In genomic region chr6:95521181-95521580, GRCh38 we compare ENCODE assay signal across 31 cellular contexts.
"Had no signal": no experiment of that assay in that cellular context is flagged by ENCODE, and none has a peak within 500 bp of the region (broad histone marks: within the 10 kb centered on the region; RNA-seq: fewer than 3 reads in every experiment).

No MANE protein-coding gene starts in this region.

- ATAC-seq: activated CD8-positive, alpha-beta T cell treated with anti-CD3 and anti-CD28 coated beads for 36 hours; activated T-cell treated with anti-CD3 and anti-CD28 coated beads, Interleukin-2, amount 50 U/mL, for 72 hours; activated T-helper 17 cell treated with anti-CD3 and anti-CD28 coated beads, Interleukin-2, amount 50 U/mL, for 72 hours; Right ventricle myocardium inferior had no signal

- H3K9me3 ChIP-seq: ascending aorta, MG63 had no signal

- H3K4me1 ChIP-seq: ascending aorta had no signal

- DNase-seq: activated CD4-positive, alpha-beta T cell treated with anti-CD3 and anti-CD28 coated beads, Interleukin-2, amount 10 ng/mL, durations not matched to agents 24 days and 14 days; activated CD4-positive, alpha-beta T cell treated with anti-CD3 and anti-CD28 coated beads, Interleukin-2, amount 50 U/mL, for 4 hours; activated CD8-positive, alpha-beta T cell treated with anti-CD3 and anti-CD28 coated beads for 36 hours; activated gamma-delta T cell; activated naive CD4-positive, alpha-beta T cell treated with Interleukin-2 at 50 U/mL for 16 hours; activated naive CD8-positive, alpha-beta T cell treated with anti-CD3 and anti-CD28 coated beads, Interleukin-2, amount 10 ng/mL, durations not matched to agents 7 days and 5 days; activated T-cell treated with anti-CD3 and anti-CD28 coated beads, Interleukin-2, amount 50 U/mL, for 1 hour; activated T-cell treated with anti-CD3 and anti-CD28 coated beads, Interleukin-2, amount 50 U/mL, for 72 hours; amygdala; Kasumi-1; MG63; NCI-H1048; NCI-H1105 treated with DMSO at 0.1 percent for 48 hours; NCI-H1436; NCI-H1694 treated with DMSO at 0.1 percent for 48 hours; NCI-H2029; NCI-H510A; NCI-H526; NCI-H748 treated with DMSO at 0.1 percent for 48 hours; NK-92 treated with Interleukin-12 subunit alpha and Interleukin-12 subunit beta, amount 100 ng/mL, for 24 hours; PC-9; SW 1271; T1000; WERI-Rb-1 had no signal

- H3K27ac ChIP-seq: ascending aorta, cardiac muscle cell, PC-9, RWPE1, WERI-Rb-1 had no signal

- H3K36me3 Mint-ChIP-seq: activated naive CD8-positive, alpha-beta T cell treated with anti-CD3 and anti-CD28 coated beads, Interleukin-2, amount 10 ng/mL, durations not matched to agents 7 days and 5 days had no signal

- H3K4me3 Mint-ChIP-seq: activated CD4-positive, alpha-beta T cell treated with anti-CD3 and anti-CD28 coated beads, Interleukin-2, amount 10 ng/mL, durations not matched to agents 24 days and 14 days; activated CD8-positive, alpha-beta T cell treated with anti-CD3 and anti-CD28 coated beads for 36 hours; activated naive CD4-positive, alpha-beta T cell treated with anti-CD3 and anti-CD28 coated beads, Interleukin-2, amount 50 U/mL, for 24 hours; activated naive CD8-positive, alpha-beta T cell treated with anti-CD3 and anti-CD28 coated beads, Interleukin-2, amount 10 ng/mL, durations not matched to agents 7 days and 5 days; activated T-cell treated with anti-CD3 and anti-CD28 coated beads, Interleukin-2, amount 50 U/mL, for 72 hours; activated T-helper 17 cell treated with anti-CD3 and anti-CD28 coated beads, Interleukin-2, amount 50 U/mL, for 72 hours; central memory CD8-positive, alpha-beta T cell had no signal

- H3K27me3 ChIP-seq: ascending aorta, cardiac muscle cell, MG63 had no signal

- H3K4me1 Mint-ChIP-seq: activated CD4-positive, alpha-beta T cell treated with anti-CD3 and anti-CD28 coated beads, Interleukin-2, amount 10 ng/mL, durations not matched to agents 24 days and 14 days; activated naive CD4-positive, alpha-beta T cell treated with anti-CD3 and anti-CD28 coated beads, Interleukin-2, amount 50 U/mL, for 24 hours; activated naive CD8-positive, alpha-beta T cell treated with anti-CD3 and anti-CD28 coated beads, Interleukin-2, amount 10 ng/mL, durations not matched to agents 7 days and 5 days; activated T-helper 17 cell treated with anti-CD3 and anti-CD28 coated beads, Interleukin-2, amount 50 U/mL, for 72 hours; central memory CD8-positive, alpha-beta T cell had no signal

- H3K36me3 ChIP-seq: ascending aorta, cardiac muscle cell, MG63, WERI-Rb-1 had no signal

- H3K9me3 Mint-ChIP-seq: activated CD4-positive, alpha-beta T cell treated with anti-CD3 and anti-CD28 coated beads, Interleukin-2, amount 10 ng/mL, durations not matched to agents 24 days and 14 days; activated CD8-positive, alpha-beta T cell treated with anti-CD3 and anti-CD28 coated beads for 36 hours; activated naive CD4-positive, alpha-beta T cell treated with anti-CD3 and anti-CD28 coated beads, Interleukin-2, amount 50 U/mL, for 24 hours; activated naive CD8-positive, alpha-beta T cell treated with anti-CD3 and anti-CD28 coated beads, Interleukin-2, amount 10 ng/mL, durations not matched to agents 7 days and 5 days; activated T-cell treated with anti-CD3 and anti-CD28 coated beads, Interleukin-2, amount 50 U/mL, for 72 hours; activated T-helper 17 cell treated with anti-CD3 and anti-CD28 coated beads, Interleukin-2, amount 50 U/mL, for 72 hours; central memory CD8-positive, alpha-beta T cell had no signal

- H2AFZ ChIP-seq: PC-9 had no signal

- H3K4me2 ChIP-seq: PC-9 had no signal

- H3K27ac Mint-ChIP-seq: activated CD4-positive, alpha-beta T cell treated with anti-CD3 and anti-CD28 coated beads, Interleukin-2, amount 10 ng/mL, durations not matched to agents 24 days and 14 days; activated CD8-positive, alpha-beta T cell treated with anti-CD3 and anti-CD28 coated beads for 36 hours; activated naive CD4-positive, alpha-beta T cell treated with anti-CD3 and anti-CD28 coated beads, Interleukin-2, amount 50 U/mL, for 24 hours; activated naive CD8-positive, alpha-beta T cell treated with anti-CD3 and anti-CD28 coated beads, Interleukin-2, amount 10 ng/mL, durations not matched to agents 7 days and 5 days; activated T-helper 17 cell treated with anti-CD3 and anti-CD28 coated beads, Interleukin-2, amount 50 U/mL, for 72 hours had no signal

- H3K27me3 Mint-ChIP-seq: activated CD8-positive, alpha-beta T cell treated with anti-CD3 and anti-CD28 coated beads for 36 hours; activated naive CD8-positive, alpha-beta T cell treated with anti-CD3 and anti-CD28 coated beads, Interleukin-2, amount 10 ng/mL, durations not matched to agents 7 days and 5 days; central memory CD8-positive, alpha-beta T cell had no signal

- H3K4me3 ChIP-seq: ascending aorta, cardiac muscle cell, MG63, PC-9 had no signal
